20 cellular contexts compared by ENCODE assay signal in genomic region chr14:53528114-53528513, GRCh38.
DNase-seq lines count a peak whose midpoint lies in the region; ATAC-seq and TF ChIP-seq lines count a peak whose summit lies in the region.
"Had no signal": no experiment of that assay in that cellular context is flagged by ENCODE, and none has a peak within 500 bp of the region (broad histone marks: within the 10 kb centered on the region; RNA-seq: fewer than 3 reads in every experiment).

No MANE protein-coding gene starts in this region.

- peaks cover 16% of the 10 kb centered on the region for H3K4me1 ChIP-seq in osteoblast (ENCODE audit: insufficient read depth, low read length)
- H3K4me1 ChIP-seq: foreskin keratinocyte, HAP-1, prostate gland had no signal

- no peaks in the 10 kb centered on the region for H3K79me2 ChIP-seq in osteoblast (ENCODE audit: insufficient read depth, low read length)

- H3K9me3 ChIP-seq in osteoblast (ENCODE audit: low read depth, low read length) = no peaks in the 10 kb centered on the region
- H3K9me3 ChIP-seq: HAP-1, prostate gland had no signal

- no peak overlapping the region for H3K4me3 ChIP-seq in fibroblast of pulmonary artery (replicated peaks; ENCODE audit: low read depth, low read length)
- H3K4me3 ChIP-seq in osteoblast (ENCODE audit: insufficient read depth, low read length) = no peak overlapping the region
- H3K4me3 ChIP-seq: HAP-1, prostate gland had no signal

- no peak for TF ChIP-seq RAD21 in Ishikawa (IDR thresholded peaks at IDR 0.05; ENCODE audit: low read depth)

- H3K27me3 ChIP-seq in osteoblast (ENCODE audit: insufficient read depth, low read length) = no peaks in the 10 kb centered on the region
- H3K27me3 ChIP-seq: foreskin keratinocyte had no signal

- H2AFZ ChIP-seq in osteoblast (ENCODE audit: low read length) = peak overlapping the region; percentile 62

- DNase-seq in AG20443 (ENCODE audit: low spot score) = peak; percentile 16
- DNase-seq in fibroblast of pulmonary artery (ENCODE audit: low read depth) = peak; percentile 34
- DNase-seq in osteoblast (ENCODE audit: insufficient read length, low spot score, missing footprints) = no peak
- no peak for DNase-seq in NK-92 (lab: John Stamatoyannopoulos, UW; ENCODE audit: unreplicated experiment)
- no peak for DNase-seq in NCI-H2196 treated with DMSO at 0.1 percent for 48 hours (lab: John Stamatoyannopoulos, UW; ENCODE audit: unreplicated experiment)
- DNase-seq: activated CD4-positive, CD25-positive, alpha-beta regulatory T cell; activated CD8-positive, alpha-beta T cell treated with anti-CD3 and anti-CD28 coated beads, Interleukin-2, amount 10 ng/mL, durations not matched to agents 7 days and 5 days; activated naive CD4-positive, alpha-beta T cell treated with anti-CD3 and anti-CD28 coated beads for 36 hours; activated T-cell treated with anti-CD3 and anti-CD28 coated beads, Interleukin-2, amount 50 U/mL, for 4 hours; aorta; effector memory CD4-positive, alpha-beta T cell; foreskin keratinocyte; NCI-H1930; stimulated activated CD4-positive, alpha-beta T cell treated with anti-CD3 and anti-CD28 coated beads, Interleukin-12 subunit alpha, Interleukin-12 subunit beta, amount 100 ng/mL, for 4 hours; substantia nigra had no signal

- no peaks in the 10 kb centered on the region for H4K20me1 ChIP-seq in osteoblast (ENCODE audit: insufficient read depth, low read length)

- no peak for TF ChIP-seq CTCF in fibroblast of pulmonary artery (IDR thresholded peaks at IDR 0.05; ENCODE audit: low read length, missing control alignments)
- no peak for TF ChIP-seq CTCF in osteoblast (IDR thresholded peaks at IDR 0.05; ENCODE audit: extremely low read depth, low read depth, low read length)

- ATAC-seq in HG03460 (IDR thresholded peaks at IDR 0.05; ENCODE audit: unreplicated experiment) = no peak
- ATAC-seq: activated CD8-positive, alpha-beta T cell treated with anti-CD3 and anti-CD28 coated beads, Interleukin-2, amount 10 ng/mL, durations not matched to agents 7 days and 5 days; activated T-cell treated with anti-CD3 and anti-CD28 coated beads, Interleukin-2, amount 50 U/mL, for 4 hours; foreskin keratinocyte; SK-N-SH treated with all-trans-retinoic acid at 6 μM for 48 hours had no signal

- H3K27ac ChIP-seq in osteoblast (ENCODE audit: low read depth, low read length) = no peak overlapping the region
- H3K27ac ChIP-seq: foreskin keratinocyte, prostate gland had no signal

- TF ChIP-seq EP300 in Ishikawa (IDR thresholded peaks at IDR 0.05; ENCODE audit: borderline replicate concordance) = no peak

- no peaks in the 10 kb centered on the region for H3K36me3 ChIP-seq in osteoblast (ENCODE audit: insufficient read depth, low read length)
- H3K36me3 ChIP-seq: HAP-1, prostate gland had no signal

- peak overlapping the region; percentile 16 for H3K4me2 ChIP-seq in osteoblast (ENCODE audit: insufficient read depth, low read length)

TF ChIP-seq in Ishikawa, 13 proteins besides CTCF, POLR2A, EP300 and RAD21:
- TF ChIP-seq CEBPB (IDR thresholded peaks at IDR 0.05) (peak; percentile 71), CREB1 (IDR thresholded peaks at IDR 0.05; ENCODE audit: low read depth) (no peak)

Comparison
In these comparisons a context has a peak if more than half of its experiments do, and no peak if none do; other contexts are left out.
1. DNase-seq: peak in AG20443 (single experiment) and fibroblast of pulmonary artery (single experiment); none in osteoblast (single experiment), NK-92 (single experiment) and NCI-H2196 treated with DMSO at 0.1 percent for 48 hours (single experiment).